8 cellular contexts compared by ENCODE assay signal in the genomic region with DNA sequence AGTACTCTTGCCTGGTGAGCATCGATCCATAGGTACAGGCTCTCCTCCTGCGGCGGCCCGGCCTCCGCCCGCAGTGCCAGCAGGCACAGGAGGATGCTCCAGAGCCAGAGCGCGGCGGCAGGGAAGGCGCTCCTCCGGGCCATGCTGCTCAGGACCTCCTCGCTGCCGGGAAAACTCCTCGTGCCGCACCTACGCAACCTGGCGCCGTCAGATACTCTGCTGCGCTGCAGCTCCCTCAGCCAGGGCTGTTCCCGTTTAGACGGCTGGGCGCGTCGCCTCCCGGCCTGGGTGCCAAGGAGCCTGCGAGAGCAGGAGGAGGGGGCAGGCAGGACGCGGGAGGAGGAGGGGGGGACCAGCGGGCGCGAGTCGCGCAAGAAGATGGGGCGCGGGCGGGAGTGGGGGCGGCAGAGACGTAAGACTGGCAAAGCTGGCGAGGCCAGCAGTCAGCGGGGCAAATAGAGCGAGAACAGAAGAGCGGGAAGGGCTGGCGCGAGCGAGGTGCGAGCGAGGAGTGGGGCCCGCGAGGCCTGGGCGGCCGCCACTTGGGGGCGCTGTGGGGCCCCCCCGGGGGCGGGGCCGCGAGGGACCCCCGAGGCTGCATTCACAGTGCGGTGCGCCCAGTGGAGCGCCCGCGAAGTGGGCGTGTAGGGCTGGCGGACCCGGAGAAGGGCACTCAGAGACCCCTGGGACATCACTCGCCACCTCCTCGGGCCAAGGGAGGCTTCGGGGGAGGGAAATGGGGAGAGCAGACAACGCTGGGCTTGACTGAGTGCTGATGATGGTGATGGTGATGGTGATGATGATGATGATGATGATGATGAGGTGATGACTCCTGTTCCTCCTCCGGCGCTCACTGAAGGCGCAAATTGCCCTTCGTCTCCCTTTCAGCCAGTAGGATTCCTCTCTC. TPM values are rescaled to one million over a fixed set of nuclear protein-coding genes. Genes with fewer than 3 reads are reported as not detected.
DNase-seq lines count a peak whose midpoint lies in the region; ATAC-seq and TF ChIP-seq lines count a peak whose summit lies in the region.

A gene with protein sequence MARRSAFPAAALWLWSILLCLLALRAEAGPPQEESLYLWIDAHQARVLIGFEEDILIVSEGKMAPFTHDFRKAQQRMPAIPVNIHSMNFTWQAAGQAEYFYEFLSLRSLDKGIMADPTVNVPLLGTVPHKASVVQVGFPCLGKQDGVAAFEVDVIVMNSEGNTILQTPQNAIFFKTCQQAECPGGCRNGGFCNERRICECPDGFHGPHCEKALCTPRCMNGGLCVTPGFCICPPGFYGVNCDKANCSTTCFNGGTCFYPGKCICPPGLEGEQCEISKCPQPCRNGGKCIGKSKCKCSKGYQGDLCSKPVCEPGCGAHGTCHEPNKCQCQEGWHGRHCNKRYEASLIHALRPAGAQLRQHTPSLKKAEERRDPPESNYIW (minus strand): TSS at position 257 of the 907 bp plus-strand sequence. CDS start 114 bp downstream, at position 143.

- DNase-seq in AG04450 (ENCODE audit: low read depth, low spot score) (no peak), glomerular visceral epithelial cell (ENCODE audit: extremely low spot score) (peak; percentile 13), prostate gland (ENCODE audit: low spot score) (peak; percentile 39), middle frontal gyrus (ENCODE audit: extremely low spot score, low spot score) (no peak)
- DNase-seq in activated T-cell treated with anti-CD3 and anti-CD28 coated beads, Interleukin-2, amount 50 U/mL, for 1 hour, result peak; percentile 32

- intact Hi-C loops in prostate gland (cut with DNase I), result no loop called here

- WGBS in prostate gland, result 9% methylated on average over 73 of the region's 73 CpGs

- no peak within 1 kb of the TSS for H3K27ac ChIP-seq in AG04450 (ENCODE audit: low read depth, low read length)
- no peak within 1 kb of the TSS for H3K27ac ChIP-seq in prostate gland

- no peak for TF ChIP-seq POLR2A in prostate gland (IDR thresholded peaks at IDR 0.05)

- H3K4me1 ChIP-seq in prostate gland (replicated peaks), result no peaks in the 10 kb centered on the region

- ATAC-seq in GM18519 (IDR thresholded peaks at IDR 0.05; ENCODE audit: low FRiP score, unreplicated experiment), result peak; percentile 46
- no peak for ATAC-seq in GM18873 (IDR thresholded peaks at IDR 0.05; ENCODE audit: low FRiP score, unreplicated experiment)

- peaks cover 3% of the 10 kb centered on the region; the same call in 1 of the 2 replicates for H3K9me3 ChIP-seq in AG04450 (ENCODE audit: control insufficient read depth, insufficient read depth, low read length)
- H3K9me3 ChIP-seq in prostate gland, result no peaks in the 10 kb centered on the region

- H3K27me3 ChIP-seq in AG04450 (ENCODE audit: control insufficient read depth, insufficient read depth, low read length), result peaks cover 45% of the 10 kb centered on the region
- no peaks in the 10 kb centered on the region for H3K27me3 ChIP-seq in prostate gland (replicated peaks; ENCODE audit: insufficient read depth)

- CTCF ChIA-PET in AG04450 (lab: Charles Lee), result interaction anchor here (0.7 to 3.4 kb wide), 5 partner anchors 10 to 230 kb away, joined by 3 to 31 read pairs (median 3); no protein-coding TSS in a partner anchor

- peak within 1 kb of the TSS; percentile 31 for H3K4me3 ChIP-seq in AG04450 (ENCODE audit: low read depth, low read length)
- H3K4me3 ChIP-seq in prostate gland, result peak within 1 kb of the TSS; percentile 13 to 17

- POLR2A ChIA-PET in AG04450 (lab: Yijun Ruan, JAX), result no interaction called here

- H3K36me3 ChIP-seq in prostate gland, result no peaks in the 10 kb centered on the region

- peak; percentile 30 for TF ChIP-seq CTCF in AG04450 (IDR thresholded peaks at IDR 0.05; ENCODE audit: low read depth, low read length)
- TF ChIP-seq CTCF in LNCAP (IDR thresholded peaks at IDR 0.05), result peak; percentile 25; the same call in 1 of the 2 replicates
- TF ChIP-seq CTCF in prostate gland (IDR thresholded peaks at IDR 0.05), result no peak

RNA-seq across cellular contexts. Expression of the gene that starts here (rescaled TPM):
- polyA plus RNA-seq in AG04450 (2011; rRNA removed), result not detected in 2 replicates
- polyA minus RNA-seq in AG04450 (2011; rRNA and poly(A)+ RNA removed), result not detected in 2 replicates
- total RNA-seq in prostate gland, result 10 to 100 TPM in 1 of 2 donors, 1 to 10 TPM in 1; 6.8 to 45.8 TPM

Comparison
In these comparisons a context has a peak if more than half of its experiments do, and no peak if none do; other contexts are left out.
1. DNase-seq: peak in activated T-cell treated with anti-CD3 and anti-CD28 coated beads, Interleukin-2, amount 50 U/mL, for 1 hour (single experiment), glomerular visceral epithelial cell (single experiment) and prostate gland (single experiment); none in AG04450 (single experiment) and middle frontal gyrus (single experiment).
2. CTCF ChIP-seq: peak in AG04450 (single experiment) and LNCAP (single experiment); none in prostate gland (0 of 4).